In genomic region chr3:109081746-109082510, GRCh38 we compare ENCODE assay signal across 8 cellular contexts. TPM values are rescaled to one million over a fixed set of nuclear protein-coding genes. Genes with fewer than 3 reads are reported as not detected.
DNase-seq lines count a peak whose midpoint lies in the region; ATAC-seq and TF ChIP-seq lines count a peak whose summit lies in the region.

No MANE protein-coding gene starts in this region.

- no peak for TF ChIP-seq POLR2A in ovary (IDR thresholded peaks at IDR 0.05)

- peaks cover 0 to 1% of the 10 kb centered on the region in 2 donors for H3K9me3 Mint-ChIP-seq in effector memory CD8-positive, alpha-beta T cell
- H3K9me3 Mint-ChIP-seq in nephron progenitor cell, result peaks cover 37% of the 10 kb centered on the region

- no peaks in the 10 kb centered on the region for H3K4me1 Mint-ChIP-seq in effector memory CD8-positive, alpha-beta T cell (ENCODE audit: low read depth in 2 of 2)
- no peaks in the 10 kb centered on the region for H3K4me1 Mint-ChIP-seq in nephron progenitor cell

- H3K4me3 Mint-ChIP-seq in effector memory CD8-positive, alpha-beta T cell, result no peak overlapping the region
- no peak overlapping the region for H3K4me3 Mint-ChIP-seq in nephron progenitor cell

- no peak for TF ChIP-seq EP300 in ovary (IDR thresholded peaks at IDR 0.05)

- H3K27ac Mint-ChIP-seq in effector memory CD8-positive, alpha-beta T cell, result no peak overlapping the region
- H3K27ac Mint-ChIP-seq in nephron progenitor cell, result peak overlapping the region; percentile 38

- WGBS in ovary, 3 donors, result 59 to 63% (median 61%) methylated on average over 6 of the region's 6 CpGs

- H3K27ac ChIP-seq in ovary, result no peak overlapping the region

- H3K27me3 Mint-ChIP-seq in effector memory CD8-positive, alpha-beta T cell, result peaks cover 46 to 48% of the 10 kb centered on the region in 2 donors
- peaks cover 6% of the 10 kb centered on the region for H3K27me3 Mint-ChIP-seq in nephron progenitor cell (ENCODE audit: low read depth, poor library complexity)

- H3K36me3 Mint-ChIP-seq in effector memory CD8-positive, alpha-beta T cell (ENCODE audit: insufficient read depth), result peaks cover 5% of the 10 kb centered on the region
- H3K36me3 Mint-ChIP-seq in nephron progenitor cell (ENCODE audit: low read depth), result peaks cover 15% of the 10 kb centered on the region

- no peaks in the 10 kb centered on the region for H3K4me1 ChIP-seq in ovary (ENCODE audit: insufficient read depth)

- H3K9me3 ChIP-seq in ovary, result no peaks in the 10 kb centered on the region

- no peaks in the 10 kb centered on the region for H3K36me3 ChIP-seq in ovary

- ATAC-seq in GM19324 (IDR thresholded peaks at IDR 0.05; ENCODE audit: low FRiP score, unreplicated experiment) (peak; percentile 92), HG03135 (IDR thresholded peaks at IDR 0.05; ENCODE audit: unreplicated experiment) (peak; percentile 96)
- peak; percentile 49 for ATAC-seq in effector memory CD8-positive, alpha-beta T cell (replicated peaks)

- intact Hi-C loops in ovary (cut with DNase I), result no loop called here

- H3K27me3 ChIP-seq in ovary, result no peaks in the 10 kb centered on the region

- TF ChIP-seq CTCF in nephron progenitor cell (IDR thresholded peaks at IDR 0.05) (peak; percentile 57), ovary (IDR thresholded peaks at IDR 0.05) (no peak)

- no peak overlapping the region for H3K4me3 ChIP-seq in ovary

- DNase-seq in activated CD4-positive, alpha-beta T cell treated with anti-CD3 and anti-CD28 coated beads for 4 hours, result peak; percentile 1 to 8
- no peak for DNase-seq in activated CD4-positive, alpha-beta T cell treated with anti-CD3 and anti-CD28 coated beads, Interleukin-2, amount 50 U/mL, for 1 hour
- DNase-seq in RPMI7951 (ENCODE audit: low read depth), result peak; percentile 49
- DNase-seq in effector memory CD8-positive, alpha-beta T cell, result peak in 1 of 3 experiments; percentile 2
- peak; percentile 29 for DNase-seq in nephron progenitor cell
- DNase-seq in ovary, result no peak

RNA-seq across cellular contexts. Expression of gene MORC1, which starts 36.0 kb away (rescaled TPM):
- total RNA-seq in RPMI7951 (2014; rRNA removed; shearing (Covaris generic)), result not detected in 2 replicates
- under 1 TPM in 4 of 7 donors, not detected in 3; 0.11 to 0.52 (median 0.15) TPM for total RNA-seq in ovary
- polyA plus RNA-seq in ovary, result under 1 TPM in 1 of 2 donors, not detected in 1; 0.05 TPM

RNA-seq across cellular contexts. Expression of gene C3orf85, which starts 54.6 kb away (rescaled TPM):
- total RNA-seq in RPMI7951 (2014; rRNA removed; shearing (Covaris generic)), result not detected in 2 replicates
- total RNA-seq in ovary, result not detected
- polyA plus RNA-seq in ovary, result not detected

Comparison
In these comparisons a context has a peak if more than half of its experiments do, and no peak if none do; other contexts are left out.
1. DNase-seq: peak in activated CD4-positive, alpha-beta T cell treated with anti-CD3 and anti-CD28 coated beads for 4 hours (2 of 2), RPMI7951 (single experiment) and nephron progenitor cell (single experiment); none in activated CD4-positive, alpha-beta T cell treated with anti-CD3 and anti-CD28 coated beads, Interleukin-2, amount 50 U/mL, for 1 hour (single experiment) and ovary (0 of 5).
2. Peak in every context shown above with its lines, with median percentiles within 50 percentile points of each other: ATAC-seq.